8 cellular contexts compared by ENCODE assay signal in genomic region chr10:50416885-50417284, GRCh38.
DNase-seq lines count a peak whose midpoint lies in the region; TF ChIP-seq lines count a peak whose summit lies in the region.

No MANE protein-coding gene starts in this region.

- H3K9me3 ChIP-seq in left ventricle myocardium inferior (replicated peaks), result no peaks in the 10 kb centered on the region
- H3K9me3 ChIP-seq in ascending aorta, result no peaks in the 10 kb centered on the region

- H3K27ac ChIP-seq in left ventricle myocardium inferior (replicated peaks), result peak overlapping the region; percentile 22
- H3K27ac ChIP-seq in ascending aorta, result no peak overlapping the region

- H3K27me3 ChIP-seq in left ventricle myocardium inferior (ENCODE audit: low read depth), result no peaks in the 10 kb centered on the region
- H3K27me3 ChIP-seq in ascending aorta, result no peaks in the 10 kb centered on the region

- peaks cover 67% of the 10 kb centered on the region for H3K4me1 ChIP-seq in left ventricle myocardium inferior
- peaks cover 0 to 12% of the 10 kb centered on the region in 2 donors for H3K4me1 ChIP-seq in ascending aorta

- no peak for TF ChIP-seq CTCF in left ventricle myocardium inferior (IDR thresholded peaks at IDR 0.05; ENCODE audit: borderline replicate concordance)
- no peak for TF ChIP-seq CTCF in ascending aorta (IDR thresholded peaks at IDR 0.05)
- no peak for TF ChIP-seq CTCF in type B pancreatic cell (conservative IDR thresholded peaks at IDR 0.05)

- H3K27me3 Mint-ChIP-seq in type B pancreatic cell, result peaks cover 10% of the 10 kb centered on the region

- H3K4me1 Mint-ChIP-seq in type B pancreatic cell (ENCODE audit: unreplicated experiment), result peaks cover 10% of the 10 kb centered on the region

- H3K36me3 ChIP-seq in left ventricle myocardium inferior, result no peaks in the 10 kb centered on the region
- no peaks in the 10 kb centered on the region for H3K36me3 ChIP-seq in ascending aorta

- H3K9me3 Mint-ChIP-seq in type B pancreatic cell, result no peaks in the 10 kb centered on the region

- H3K4me3 ChIP-seq in left ventricle myocardium inferior, result peak overlapping the region; percentile 76
- H3K4me3 ChIP-seq in ascending aorta, result peak overlapping the region; percentile 29 to 93

- no peaks in the 10 kb centered on the region for H3K36me3 Mint-ChIP-seq in type B pancreatic cell

- no peak overlapping the region for H3K27ac Mint-ChIP-seq in type B pancreatic cell

- DNase-seq in left ventricle myocardium inferior (no peak), cardiac septum (ENCODE audit: low spot score) (no peak), ascending aorta (ENCODE audit: low spot score in 2 of 2) (no peak), kidney tubule cell (ENCODE audit: low spot score) (peak; percentile 22), type B pancreatic cell (ENCODE audit: extremely low spot score, unreplicated experiment) (no peak), DMS53 (lab: John Stamatoyannopoulos, UW) (no peak), AG20443 (ENCODE audit: low spot score) (no peak)
- DNase-seq in stimulated activated naive CD4-positive, alpha-beta T cell treated with Interleukin-2 at 50 U/mL for 16 hours (lab: John Stamatoyannopoulos, UW), result no peak

- peak overlapping the region; percentile 68 for H3K4me3 Mint-ChIP-seq in type B pancreatic cell

- intact Hi-C loops in left ventricle myocardium inferior (cut with micrococcal nuclease) (loop anchor here (10.0 kb wide), 1 partner anchor 208 kb away; the partner anchor contains the start of gene SGMS1), cardiac septum (cut with DNase I) (loop anchor here (10.0 kb wide), 1 partner anchor 138 kb away; no protein-coding TSS in a partner anchor), ascending aorta (cut with DNase I) (loop anchor here (5.0 kb wide), 3 partner anchors 55 to 140 kb away; no protein-coding TSS in a partner anchor)
